Comparison of ENCODE assay signal across 12 cellular contexts in the genomic region with DNA sequence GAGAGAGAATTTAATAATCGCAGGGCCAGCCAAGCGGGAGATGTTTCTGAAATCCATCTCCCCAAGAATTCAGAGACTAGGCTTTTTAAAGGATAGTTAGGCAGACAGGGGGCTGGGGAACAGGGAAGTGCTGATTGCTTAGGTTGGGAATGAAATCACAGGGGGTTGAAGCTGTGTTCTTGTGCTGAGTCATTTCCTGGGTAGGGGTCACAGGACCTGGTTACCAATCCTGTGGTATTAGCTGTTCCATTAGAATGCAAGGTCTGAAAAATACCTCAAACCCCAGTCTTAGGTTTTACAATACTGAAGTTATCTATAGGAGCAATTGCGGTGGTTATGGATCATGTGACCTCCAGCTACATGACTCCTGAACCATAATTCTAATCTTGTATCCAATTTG. TPM values are rescaled to one million over a fixed set of nuclear protein-coding genes. Genes with fewer than 3 reads are reported as not detected.
DNase-seq lines count a peak whose midpoint lies in the region; ATAC-seq and TF ChIP-seq lines count a peak whose summit lies in the region.
"Had no signal": no experiment of that assay in that cellular context is flagged by ENCODE, and none has a peak within 500 bp of the region (broad histone marks: within the 10 kb centered on the region; RNA-seq: fewer than 3 reads in every experiment).

No MANE protein-coding gene starts in this region.

- peak overlapping the region; percentile 73 for H3K27ac Mint-ChIP-seq in activated T-helper 2 cell treated with anti-CD3 and anti-CD28 coated beads, Interferon-gamma antibody, Interleukin-2, Interleukin-4, amounts not matched to agents 10 μg/mL and 5 μg/mL and 100 μg/mL, durations not matched to agents 14 hours and 24 hours and 36 hours

- no peak overlapping the region for H3K14ac ChIP-seq in neuronal stem cell (ENCODE audit: low read length)

- TF ChIP-seq POLR2A in testis (IDR thresholded peaks at IDR 0.05): no peak

- H3K9ac ChIP-seq in DND-41 (ENCODE audit: low read depth, low read length) (no peak overlapping the region), neuronal stem cell (ENCODE audit: low read depth, low read length, poor library complexity) (no peak overlapping the region)

- H2AFZ ChIP-seq in DND-41 (ENCODE audit: low read depth, low read length): no peak overlapping the region
- H2AFZ ChIP-seq in neuronal stem cell (ENCODE audit: low read length): no peak overlapping the region

- H3K4me2 ChIP-seq in DND-41 (ENCODE audit: insufficient read depth, low read length): no peak overlapping the region
- H3K4me2 ChIP-seq in neuronal stem cell (ENCODE audit: insufficient read depth, low read length, poor library complexity, severe bottlenecking): no peak overlapping the region

- H3K27ac ChIP-seq in DND-41 (ENCODE audit: low read length) (no peak overlapping the region), testis (no peak overlapping the region), neuronal stem cell (replicated peaks; ENCODE audit: low read length) (no peak overlapping the region)

- H2BK120ac ChIP-seq in neuronal stem cell (ENCODE audit: low read depth, low read length): no peak overlapping the region

- no peaks in the 10 kb centered on the region for H3K27me3 Mint-ChIP-seq in activated T-helper 2 cell treated with anti-CD3 and anti-CD28 coated beads, Interferon-gamma antibody, Interleukin-2, Interleukin-4, amounts not matched to agents 10 μg/mL and 5 μg/mL and 100 μg/mL, durations not matched to agents 14 hours and 24 hours and 36 hours (ENCODE audit: low read depth)

- H4K91ac ChIP-seq in neuronal stem cell (ENCODE audit: low read depth, low read length, poor library complexity): no peak overlapping the region

- no peaks in the 10 kb centered on the region for H3K79me2 ChIP-seq in DND-41 (ENCODE audit: insufficient read depth, low read length)

- ATAC-seq in DND-41 (ENCODE audit: insufficient read depth, low read depth) (peak; percentile 50; the same call in 1 of the 3 replicates), sciatic nerve (no peak), GM21576 (IDR thresholded peaks at IDR 0.05; ENCODE audit: unreplicated experiment) (no peak)
- ATAC-seq: left lobe of liver had no signal

- peaks cover 23% of the 10 kb centered on the region for H3K9me3 Mint-ChIP-seq in activated T-helper 2 cell treated with anti-CD3 and anti-CD28 coated beads, Interferon-gamma antibody, Interleukin-2, Interleukin-4, amounts not matched to agents 10 μg/mL and 5 μg/mL and 100 μg/mL, durations not matched to agents 14 hours and 24 hours and 36 hours

- H3K4me3 ChIP-seq in DND-41 (ENCODE audit: low read depth in 1 of 2, low read length in 2 of 2) (no peak overlapping the region), testis (no peak overlapping the region), neuronal stem cell (ENCODE audit: low read length in 2 of 2) (no peak overlapping the region)

- H2AK5ac ChIP-seq in neuronal stem cell (ENCODE audit: low read depth, low read length): no peak overlapping the region

- peak overlapping the region; percentile 91 for H3K4me3 Mint-ChIP-seq in activated T-helper 2 cell treated with anti-CD3 and anti-CD28 coated beads, Interferon-gamma antibody, Interleukin-2, Interleukin-4, amounts not matched to agents 10 μg/mL and 5 μg/mL and 100 μg/mL, durations not matched to agents 14 hours and 24 hours and 36 hours (ENCODE audit: low read depth)

- H3K27me3 ChIP-seq in DND-41 (ENCODE audit: insufficient read depth, low read length, poor library complexity) (no peaks in the 10 kb centered on the region), testis (no peaks in the 10 kb centered on the region), neuronal stem cell (ENCODE audit: control insufficient read depth in 3 of 3, insufficient read depth in 3 of 3, low read depth in 1 of 3, low read length in 3 of 3) (peaks cover 0 to 5% (median 0%) of the 10 kb centered on the region in 3 experiments)

- H3K4me1 ChIP-seq in DND-41 (ENCODE audit: insufficient read depth, low read length) (peaks cover 6% of the 10 kb centered on the region; the same call in 1 of the 2 replicates), testis (no peaks in the 10 kb centered on the region), neuronal stem cell (ENCODE audit: control insufficient read depth in 2 of 2, insufficient read depth in 1 of 2, low read depth in 1 of 2, low read length in 2 of 2) (no peaks in the 10 kb centered on the region)

- no peak overlapping the region for H3K4ac ChIP-seq in neuronal stem cell (ENCODE audit: low read length)

- no peaks in the 10 kb centered on the region for H3K79me1 ChIP-seq in neuronal stem cell (ENCODE audit: low read depth, low read length)

- no peak overlapping the region for H2BK5ac ChIP-seq in neuronal stem cell (ENCODE audit: low read length)

- H3K36me3 ChIP-seq in DND-41 (ENCODE audit: insufficient read depth, low read length): no peaks in the 10 kb centered on the region
- H3K36me3 ChIP-seq in testis (ENCODE audit: low read depth, missing control alignments): no peaks in the 10 kb centered on the region
- no peaks in the 10 kb centered on the region for H3K36me3 ChIP-seq in neuronal stem cell (replicated peaks in 1 of 2; ENCODE audit: control insufficient read depth in 2 of 2, insufficient read depth in 2 of 2, low read length in 2 of 2)

- peaks cover 87% of the 10 kb centered on the region for H3K36me3 Mint-ChIP-seq in activated T-helper 2 cell treated with anti-CD3 and anti-CD28 coated beads, Interferon-gamma antibody, Interleukin-2, Interleukin-4, amounts not matched to agents 10 μg/mL and 5 μg/mL and 100 μg/mL, durations not matched to agents 14 hours and 24 hours and 36 hours (ENCODE audit: low read depth)

- peaks cover 43% of the 10 kb centered on the region for H3K4me1 Mint-ChIP-seq in activated T-helper 2 cell treated with anti-CD3 and anti-CD28 coated beads, Interferon-gamma antibody, Interleukin-2, Interleukin-4, amounts not matched to agents 10 μg/mL and 5 μg/mL and 100 μg/mL, durations not matched to agents 14 hours and 24 hours and 36 hours (ENCODE audit: low read depth)

- no peak overlapping the region for H3K23ac ChIP-seq in neuronal stem cell (ENCODE audit: low read depth, low read length, poor library complexity)

- H3K18ac ChIP-seq in neuronal stem cell (ENCODE audit: low read length): no peak overlapping the region

- H2BK15ac ChIP-seq in neuronal stem cell (ENCODE audit: low read length): no peak overlapping the region

- intact Hi-C loops in activated T-helper 2 cell treated with anti-CD3 and anti-CD28 coated beads, Interferon-gamma antibody, Interleukin-2, Interleukin-4, amounts not matched to agents 10 μg/mL and 5 μg/mL and 100 μg/mL, durations not matched to agents 14 hours and 24 hours and 36 hours (cut with micrococcal nuclease): loop anchor here (5.0 kb wide), 5 partner anchors 37 to 408 kb away; partner anchors contain the start of gene SP100
- intact Hi-C loops in testis (cut with DNase I; ENCODE audit: low total_unique reads) (no loop called here), sciatic nerve (cut with DNase I) (no loop called here)

- no peak overlapping the region for H2BK12ac ChIP-seq in neuronal stem cell (ENCODE audit: low read length)

- H4K20me1 ChIP-seq in DND-41 (ENCODE audit: insufficient read depth, low read length): no peaks in the 10 kb centered on the region

- TF ChIP-seq CTCF in DND-41 (IDR thresholded peaks at IDR 0.05; ENCODE audit: borderline replicate concordance, extremely low read depth, low read length, poor library complexity, severe bottlenecking) (no peak), testis (IDR thresholded peaks at IDR 0.05) (no peak)

- no peak for DNase-seq in DND-41
- peak; percentile 98 for DNase-seq in HT1080 (ENCODE audit: low read depth)
- no peak for DNase-seq in activated T-helper 2 cell treated with anti-CD3 and anti-CD28 coated beads, Interferon-gamma antibody, Interleukin-2, Interleukin-4, amounts not matched to agents 10 μg/mL and 5 μg/mL and 100 μg/mL, durations not matched to agents 14 hours and 24 hours and 36 hours (ENCODE audit: low spot score)
- peak; percentile 48 for DNase-seq in iPS DF 19.7 (ENCODE audit: low read depth, low spot score)
- no peak for DNase-seq in testis
- DNase-seq in sciatic nerve (ENCODE audit: low spot score): no peak
- DNase-seq in neuronal stem cell (ENCODE audit: low spot score): no peak
- DNase-seq: DMS53; effector CD8-positive, alpha-beta T cell; NCI-H187 treated with DMSO at 0.1 percent for 48 hours had no signal

- WGBS in testis, 2 donors: 93 to 95% methylated on average over 3 of the region's 3 CpGs
- WGBS in neuronal stem cell (ENCODE audit: extremely low coverage in 2 of 2, insufficient read length in 2 of 2, insufficient replicate concordance in 1 of 2), 2 donors: no CpG with 5 or more reads among the region's 3 CpGs

- peaks cover 3% of the 10 kb centered on the region for H3K9me3 ChIP-seq in DND-41 (ENCODE audit: insufficient read depth, low read length, severe bottlenecking)
- no peaks in the 10 kb centered on the region for H3K9me3 ChIP-seq in testis
- H3K9me3 ChIP-seq in neuronal stem cell (replicated peaks in 1 of 2; ENCODE audit: control insufficient read depth in 2 of 2, insufficient read depth in 1 of 2, low read depth in 1 of 2, low read length in 2 of 2): peaks cover 0 to 3% of the 10 kb centered on the region in 2 donors

- no peak overlapping the region for H4K8ac ChIP-seq in neuronal stem cell (ENCODE audit: low read depth, low read length)

RNA-seq across cellular contexts. Expression of gene SP140, which starts 4.6 kb away (rescaled TPM):
- total RNA-seq in HT1080 (2014; rRNA removed; shearing (Covaris generic)): 6.9 and 9.3 TPM in 2 replicates
- polyA plus RNA-seq in HT1080 (2015; cell fraction: cytosol; rRNA removed): 2.9 and 3.1 TPM in 2 replicates
- polyA plus RNA-seq in HT1080 (2015; cell fraction: nucleus; rRNA removed): 4.7 and 6.8 TPM in 2 replicates
- total RNA-seq in activated T-helper 2 cell treated with anti-CD3 and anti-CD28 coated beads, Interferon-gamma antibody, Interleukin-2, Interleukin-4, amounts not matched to agents 10 μg/mL and 5 μg/mL and 100 μg/mL, durations not matched to agents 14 hours and 24 hours and 36 hours: 316 and 317 TPM in 2 replicates
- 1 to 10 TPM; 2.0 to 7.2 TPM for total RNA-seq in testis
- polyA plus RNA-seq in testis (ENCODE audit: insufficient read depth, low read depth, low replicate concordance): 4.8 TPM
- 4.4 TPM for total RNA-seq in sciatic nerve
- polyA plus RNA-seq in neuronal stem cell (2013, experiment 1 of 2): 0.06 TPM
- 0.04 TPM for polyA plus RNA-seq in neuronal stem cell (2013, experiment 2 of 2)

RNA-seq across cellular contexts. Expression of gene SP110, which starts 10.3 kb away (rescaled TPM):
- 12.4 and 15.1 TPM in 2 replicates for total RNA-seq in HT1080 (2014; rRNA removed; shearing (Covaris generic))
- 13.8 and 13.9 TPM in 2 replicates for polyA plus RNA-seq in HT1080 (2015; cell fraction: cytosol; rRNA removed)
- 16.9 and 22.9 TPM in 2 replicates for polyA plus RNA-seq in HT1080 (2015; cell fraction: nucleus; rRNA removed)
- total RNA-seq in activated T-helper 2 cell treated with anti-CD3 and anti-CD28 coated beads, Interferon-gamma antibody, Interleukin-2, Interleukin-4, amounts not matched to agents 10 μg/mL and 5 μg/mL and 100 μg/mL, durations not matched to agents 14 hours and 24 hours and 36 hours: 114 and 121 TPM in 2 replicates
- total RNA-seq in testis: 10 to 100 TPM; 15.3 to 17.7 TPM
- 7.5 TPM for polyA plus RNA-seq in testis (ENCODE audit: insufficient read depth, low read depth, low replicate concordance)
- 40.5 TPM for total RNA-seq in sciatic nerve
- 1.7 TPM for polyA plus RNA-seq in neuronal stem cell (2013, experiment 1 of 2)
- 1.5 TPM for polyA plus RNA-seq in neuronal stem cell (2013, experiment 2 of 2)

Comparison
In these comparisons a context has a peak if more than half of its experiments do, and no peak if none do; other contexts are left out.
1. DNase-seq: peak in HT1080 (single experiment) and iPS DF 19.7 (single experiment); none in DND-41 (single experiment), activated T-helper 2 cell treated with anti-CD3 and anti-CD28 coated beads, Interferon-gamma antibody, Interleukin-2, Interleukin-4, amounts not matched to agents 10 μg/mL and 5 μg/mL and 100 μg/mL, durations not matched to agents 14 hours and 24 hours and 36 hours (single experiment), testis (single experiment), sciatic nerve (single experiment) and neuronal stem cell (single experiment).
2. RNA of gene SP140, which starts 4.6 kb away (total RNA-seq): 316 to 317 TPM in activated T-helper 2 cell treated with anti-CD3 and anti-CD28 coated beads, Interferon-gamma antibody, Interleukin-2, Interleukin-4, amounts not matched to agents 10 μg/mL and 5 μg/mL and 100 μg/mL, durations not matched to agents 14 hours and 24 hours and 36 hours; 6.9 to 9.3 TPM in HT1080, 2.0 to 7.2 TPM in testis and 4.4 TPM in sciatic nerve (single experiment); every median in the first group is over 10 times any median in the second.